ENCODE assay signal across 1 cellular context in genomic region chr17:58517928-58518609, GRCh38.
TF ChIP-seq lines count a peak whose summit lies in the region.

No MANE protein-coding gene starts in this region.

TF ChIP-seq in GM12878, 131 proteins besides CTCF, POLR2A, EP300 and RAD21 (continued from another document):
- TF ChIP-seq TCF12 (IDR thresholded peaks at IDR 0.05; ENCODE audit: low read depth, low read length) (no peak; the same call in 1 of the 2 replicates), ATF3 (IDR thresholded peaks at IDR 0.05; ENCODE audit: borderline replicate concordance, extremely low read depth, low read depth, low read length) (peak; percentile 12; the same call in 1 of the 2 replicates), YBX1 (IDR thresholded peaks at IDR 0.05) (no peak), IRF3 (IDR thresholded peaks at IDR 0.05) (peak; percentile 97), CREB1 (IDR thresholded peaks at IDR 0.05; ENCODE audit: low read depth) (peak; percentile 95)
